ENCODE assay signal across 24 cellular contexts in genomic region chr3:173983353-173983752, GRCh38.
A peak's percentile ranks its signal among the peaks of the same experiment; 100 is the strongest.
DNase-seq lines count a peak whose midpoint lies in the region; ATAC-seq and TF ChIP-seq lines count a peak whose summit lies in the region.
"Had no signal": no experiment of that assay in that cellular context is flagged by ENCODE, and none has a peak within 500 bp of the region (broad histone marks: within the 10 kb centered on the region; RNA-seq: fewer than 3 reads in every experiment).

No MANE protein-coding gene starts in this region.

- no peaks in the 10 kb centered on the region for H3K79me1 ChIP-seq in mesendoderm (ENCODE audit: low read length)

- no CpG with 5 or more reads among the region's 3 CpGs for WGBS in mesendoderm (ENCODE audit: extremely low coverage, insufficient coverage, low lambda C conversion rate)
- WGBS in right cardiac atrium, result 79% methylated on average over 3 of the region's 3 CpGs

- H3K9me3 ChIP-seq in right cardiac atrium (ENCODE audit: control insufficient read depth, low read length), result no peaks in the 10 kb centered on the region
- H3K9me3 ChIP-seq: adrenal gland, heart left ventricle, lower lobe of right lung, mucosa of descending colon, transverse colon had no signal

- H2BK15ac ChIP-seq in mesendoderm (replicated peaks; ENCODE audit: low read depth), result no peak overlapping the region

- intact Hi-C loops in right cardiac atrium (cut with DNase I), result no loop called here

- H3K4ac ChIP-seq in mesendoderm (ENCODE audit: low read depth, low read length), result no peak overlapping the region

- ATAC-seq in HG03432 (IDR thresholded peaks at IDR 0.05; ENCODE audit: unreplicated experiment), result no peak
- no peak for ATAC-seq in right cardiac atrium
- ATAC-seq: heart left ventricle, lower lobe of right lung, mucosa of descending colon had no signal

- peaks cover 35% of the 10 kb centered on the region for H3K4me1 Mint-ChIP-seq in HFFc6 (ENCODE audit: low read depth)
- H3K4me1 Mint-ChIP-seq: nephron had no signal

- H3K36me3 Mint-ChIP-seq in HFFc6 (ENCODE audit: low read depth), result peaks cover 3% of the 10 kb centered on the region; the same call in 1 of the 2 replicates

- no peak overlapping the region for H3K27ac ChIP-seq in mesendoderm (ENCODE audit: low read depth, low read length)
- H3K27ac ChIP-seq in right cardiac atrium (ENCODE audit: low read length), result no peak overlapping the region
- H3K27ac ChIP-seq: adrenal gland, C4-2B, heart left ventricle, KMS-11, lower lobe of right lung, transverse colon had no signal

- no peaks in the 10 kb centered on the region for H3K9me3 Mint-ChIP-seq in HFFc6
- H3K9me3 Mint-ChIP-seq: nephron had no signal

- H3K18ac ChIP-seq in mesendoderm (ENCODE audit: low read length), result peak overlapping the region; percentile 51

- peak overlapping the region; percentile 67 for H3K27ac Mint-ChIP-seq in HFFc6
- H3K27ac Mint-ChIP-seq: activated naive CD4-positive, alpha-beta T cell treated with anti-CD3 and anti-CD28 coated beads for 36 hours; nephron had no signal

- H3K27me3 ChIP-seq in mesendoderm (ENCODE audit: insufficient read depth, low read length, poor library complexity) (no peaks in the 10 kb centered on the region), right cardiac atrium (ENCODE audit: control insufficient read depth, insufficient read depth) (no peaks in the 10 kb centered on the region)
- H3K27me3 ChIP-seq: adrenal gland, heart left ventricle, transverse colon had no signal

- DNase-seq in ELF-1 (ENCODE audit: low read depth, low spot score) (peak; percentile 26), HFFc6 (peak; percentile 71), astrocyte of the spinal cord (ENCODE audit: low read depth, low spot score) (peak; percentile 10), mesendoderm (no peak), NCI-H748 (lab: John Stamatoyannopoulos, UW; ENCODE audit: unreplicated experiment) (no peak), ecto neural progenitor cell (ENCODE audit: low spot score) (no peak), right cardiac atrium (no peak)
- DNase-seq: activated naive CD4-positive, alpha-beta T cell treated with anti-CD3 and anti-CD28 coated beads for 36 hours; adrenal gland; Calu3; DMS79 treated with DMSO at 0.1 percent for 48 hours; heart left ventricle; lower lobe of right lung; mucosa of descending colon; NCI-H510A treated with DMSO at 0.1 percent for 48 hours; Right ventricle myocardium superior; stimulated activated CD4-positive, alpha-beta T cell treated with anti-CD3 and anti-CD28 coated beads, Interleukin-2, amount 100 ng/mL, for 24 hours; SW 1271; T1000; transverse colon had no signal

- no peaks in the 10 kb centered on the region for H3K36me3 ChIP-seq in mesendoderm (ENCODE audit: control insufficient read depth, insufficient read depth, low read length)
- H3K36me3 ChIP-seq: adrenal gland, heart left ventricle, lower lobe of right lung, transverse colon had no signal

- TF ChIP-seq CTCF in HFFc6 (IDR thresholded peaks at IDR 0.05) (no peak), astrocyte of the spinal cord (IDR thresholded peaks at IDR 0.05; ENCODE audit: low read depth, low read length) (no peak)

- H3K4me3 ChIP-seq in astrocyte of the spinal cord (ENCODE audit: low read depth, low read length), result no peak overlapping the region
- H3K4me3 ChIP-seq in mesendoderm (ENCODE audit: low read length), result no peak overlapping the region
- H3K4me3 ChIP-seq in right cardiac atrium (ENCODE audit: low read length), result no peak overlapping the region
- H3K4me3 ChIP-seq: adrenal gland, heart left ventricle, lower lobe of right lung, mucosa of descending colon, transverse colon had no signal

- H2AK5ac ChIP-seq in mesendoderm (ENCODE audit: low read length), result no peak overlapping the region

- H2BK5ac ChIP-seq in mesendoderm (ENCODE audit: low read length), result no peak overlapping the region

- in situ Hi-C loops in astrocyte of the spinal cord (cut with HindIII; ENCODE audit: low sequenced_read_pairs), result no loop called here

- no peak overlapping the region for H3K56ac ChIP-seq in mesendoderm (ENCODE audit: low read length)

- H2BK120ac ChIP-seq in mesendoderm (ENCODE audit: low read depth, low read length), result no peak overlapping the region

- H3K79me2 ChIP-seq in mesendoderm (ENCODE audit: control insufficient read depth, insufficient read depth, low read length), result no peaks in the 10 kb centered on the region

- peak overlapping the region; percentile 63 for H3K4me3 Mint-ChIP-seq in HFFc6
- H3K4me3 Mint-ChIP-seq: activated naive CD4-positive, alpha-beta T cell treated with anti-CD3 and anti-CD28 coated beads for 36 hours; nephron had no signal

- no peak overlapping the region for H3K9ac ChIP-seq in mesendoderm (ENCODE audit: low read length)
- H3K9ac ChIP-seq: KMS-11 had no signal

- no peak overlapping the region for H3K4me2 ChIP-seq in mesendoderm (ENCODE audit: low read length)
- H3K4me2 ChIP-seq: KMS-11 had no signal

- H3K4me1 ChIP-seq in mesendoderm (ENCODE audit: control insufficient read depth, low read depth, low read length), result no peaks in the 10 kb centered on the region
- no peaks in the 10 kb centered on the region for H3K4me1 ChIP-seq in right cardiac atrium (ENCODE audit: control insufficient read depth, insufficient read depth, low read length)
- H3K4me1 ChIP-seq: adrenal gland, heart left ventricle, lower lobe of right lung, transverse colon had no signal

- H4K5ac ChIP-seq in mesendoderm (ENCODE audit: low read length), result no peak overlapping the region

- no peak overlapping the region for H3K23ac ChIP-seq in mesendoderm (ENCODE audit: low read length)

- no peaks in the 10 kb centered on the region for H3K27me3 Mint-ChIP-seq in HFFc6 (ENCODE audit: insufficient read depth)

- no peak overlapping the region for H4K8ac ChIP-seq in mesendoderm (ENCODE audit: low read depth, low read length)

Comparison
In these comparisons a context has a peak if more than half of its experiments do, and no peak if none do; other contexts are left out.
1. DNase-seq: peak in ELF-1 (single experiment), HFFc6 (single experiment) and astrocyte of the spinal cord (single experiment); none in mesendoderm (single experiment), NCI-H748 (single experiment), ecto neural progenitor cell (single experiment) and right cardiac atrium (0 of 3).